Comparison of ENCODE assay signal across 22 cellular contexts in the genomic region with DNA sequence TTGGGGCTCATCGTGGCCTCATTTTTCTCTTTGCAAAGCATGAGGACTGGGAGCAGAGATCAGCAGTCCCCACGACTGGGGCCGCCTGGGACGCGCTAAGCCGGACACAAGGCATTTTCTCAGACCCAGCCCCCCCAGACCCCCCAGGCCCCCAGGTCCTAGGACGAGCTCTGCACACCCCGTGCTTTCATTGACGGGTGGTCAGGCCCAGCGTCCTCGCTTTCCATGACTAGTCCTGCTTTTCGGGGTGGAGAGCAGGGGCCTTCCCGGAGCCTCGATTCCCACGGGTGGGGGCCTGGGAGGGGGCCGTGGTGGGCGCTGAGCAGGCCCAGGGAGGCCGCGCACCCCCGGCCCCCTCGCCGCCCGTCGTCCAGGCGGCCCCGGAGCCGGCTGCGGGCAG. TPM values are rescaled to one million over a fixed set of nuclear protein-coding genes. Genes with fewer than 3 reads are reported as not detected.
DNase-seq lines count a peak whose midpoint lies in the region; ATAC-seq and TF ChIP-seq lines count a peak whose summit lies in the region.
"Had no signal": no experiment of that assay in that cellular context is flagged by ENCODE, and none has a peak within 500 bp of the region (broad histone marks: within the 10 kb centered on the region; RNA-seq: fewer than 3 reads in every experiment).

No MANE protein-coding gene starts in this region.

- ATAC-seq in right lobe of liver (no peak), HG03460 (IDR thresholded peaks at IDR 0.05; ENCODE audit: unreplicated experiment) (no peak), GM18907 (IDR thresholded peaks at IDR 0.05; ENCODE audit: unreplicated experiment) (no peak), HG03045 (IDR thresholded peaks at IDR 0.05; ENCODE audit: unreplicated experiment) (no peak)
- ATAC-seq: A549, GM12878 had no signal

- no peak overlapping the region for H3K4me3 Mint-ChIP-seq in Caco-2 (ENCODE audit: unreplicated experiment)
- H3K4me3 Mint-ChIP-seq: CD4-positive, alpha-beta T cell; H9 had no signal

- H3K79me2 ChIP-seq in osteoblast (ENCODE audit: insufficient read depth, low read length): no peaks in the 10 kb centered on the region

- H3K4me3 ChIP-seq in Caco-2 (ENCODE audit: low read depth, low read length) (no peak overlapping the region), colonic mucosa (no peak overlapping the region), right lobe of liver (no peak overlapping the region), osteoblast (ENCODE audit: insufficient read depth, low read length) (no peak overlapping the region), tibial nerve (no peak overlapping the region)
- H3K4me3 ChIP-seq: A549, GM12878, PC-9, SJCRH30 had no signal

- no peaks in the 10 kb centered on the region for H4K20me1 ChIP-seq in osteoblast (ENCODE audit: insufficient read depth, low read length)

- peaks cover 26% of the 10 kb centered on the region for H3K4me1 Mint-ChIP-seq in Caco-2 (ENCODE audit: low read depth, unreplicated experiment)

- H3K9me3 ChIP-seq in Caco-2: peaks cover 12% of the 10 kb centered on the region; the same call in 1 of the 2 replicates
- H3K9me3 ChIP-seq in colonic mucosa: no peaks in the 10 kb centered on the region
- H3K9me3 ChIP-seq in right lobe of liver: no peaks in the 10 kb centered on the region
- no peaks in the 10 kb centered on the region for H3K9me3 ChIP-seq in osteoblast (ENCODE audit: low read depth, low read length)
- H3K9me3 ChIP-seq in tibial nerve: peaks cover 0 to 5% (median 0%) of the 10 kb centered on the region in 4 donors
- H3K9me3 ChIP-seq: SJCRH30 had no signal

- peak overlapping the region; percentile 56 for H3K27ac Mint-ChIP-seq in Caco-2 (ENCODE audit: unreplicated experiment)
- H3K27ac Mint-ChIP-seq: CD4-positive, alpha-beta T cell had no signal

- CTCF ChIA-PET in Caco-2 (lab: Charles Lee): interaction anchor here (0.5 kb wide), 1 partner anchor 56 kb away, joined by 10 read pairs; no protein-coding TSS in a partner anchor

- peak overlapping the region in 1 of 2 donors; percentile 52 for H3K9ac ChIP-seq in colonic mucosa (ENCODE audit: low read depth in 2 of 2, low read length in 2 of 2)

- DNase-seq in Caco-2 (no peak), colonic mucosa (no peak), right lobe of liver (peak in 2 of 3 donors; percentile 13 to 46), osteoblast (ENCODE audit: insufficient read length, low spot score, missing footprints) (peak; percentile 17), tibial nerve (ENCODE audit: low spot score in 2 of 2) (no peak)
- DNase-seq: CD4-positive, alpha-beta T cell; GF-D8; H9; MM.1S; NCI-H1092; NCI-H1436 treated with DMSO at 0.1 percent for 48 hours; NCI-H2029; NCI-H526; PC-9; SJCRH30 had no signal

- POLR2A ChIA-PET in Caco-2 (lab: Charles Lee): interaction anchor here (0.6 kb wide), 1 partner anchor 36 kb away, joined by 3 read pairs; no protein-coding TSS in a partner anchor

- TF ChIP-seq CTCF in Caco-2 (IDR thresholded peaks at IDR 0.05; ENCODE audit: insufficient read depth in 1 of 2, low read depth in 1 of 2, low read length in 1 of 2, severe bottlenecking in 1 of 2, unreplicated experiment in 1 of 2): no peak
- no peak for TF ChIP-seq CTCF in colonic mucosa (IDR thresholded peaks at IDR 0.05)
- no peak for TF ChIP-seq CTCF in right lobe of liver (IDR thresholded peaks at IDR 0.05)
- TF ChIP-seq CTCF in osteoblast (IDR thresholded peaks at IDR 0.05; ENCODE audit: extremely low read depth, low read depth, low read length): no peak
- no peak for TF ChIP-seq CTCF in tibial nerve (IDR thresholded peaks at IDR 0.05)

- no TSS peak for BruUV-seq in Caco-2 (replicated peaks; lab: Mats Ljungman, UMichigan)

- H3K4me1 ChIP-seq in Caco-2: peaks cover 42% of the 10 kb centered on the region
- H3K4me1 ChIP-seq in colonic mucosa: no peaks in the 10 kb centered on the region
- H3K4me1 ChIP-seq in right lobe of liver: peaks cover 0 to 29% (median 8%) of the 10 kb centered on the region in 4 donors
- no peaks in the 10 kb centered on the region for H3K4me1 ChIP-seq in osteoblast (ENCODE audit: insufficient read depth, low read length)
- peaks cover 0 to 16% (median 0%) of the 10 kb centered on the region in 4 donors for H3K4me1 ChIP-seq in tibial nerve
- H3K4me1 ChIP-seq: A549, SJCRH30 had no signal

- H3K36me3 Mint-ChIP-seq in Caco-2 (ENCODE audit: insufficient read depth, unreplicated experiment): no peaks in the 10 kb centered on the region

- no peak overlapping the region for H2AFZ ChIP-seq in osteoblast (ENCODE audit: low read length)
- H2AFZ ChIP-seq: PC-9 had no signal

- H3K4me2 ChIP-seq in osteoblast (ENCODE audit: insufficient read depth, low read length): no peak overlapping the region
- H3K4me2 ChIP-seq: A549, PC-9 had no signal

- TF ChIP-seq POLR2A in right lobe of liver (IDR thresholded peaks at IDR 0.05) (no peak), tibial nerve (IDR thresholded peaks at IDR 0.05) (no peak)

- H3K27ac ChIP-seq in colonic mucosa (peak overlapping the region; percentile 22), right lobe of liver (peak overlapping the region in 2 of 3 donors; percentile 53 to 59), osteoblast (ENCODE audit: low read depth, low read length) (no peak overlapping the region), tibial nerve (peak overlapping the region in 2 of 4 donors; percentile 3 to 54)
- H3K27ac ChIP-seq: PC-9, RWPE1, SJCRH30 had no signal

- peaks cover 13% of the 10 kb centered on the region for H3K9me3 Mint-ChIP-seq in Caco-2 (ENCODE audit: unreplicated experiment)
- H3K9me3 Mint-ChIP-seq: CD4-positive, alpha-beta T cell had no signal

- no peak for TF ChIP-seq EP300 in tibial nerve (IDR thresholded peaks at IDR 0.05)

- 90% methylated on average over 8 of the region's 28 CpGs for WGBS in right lobe of liver (ENCODE audit: insufficient coverage, low coverage, low lambda C conversion rate, missing lambda C conversion rate)
- 74 to 95% methylated on average over 11 to 28 of the region's 28 CpGs for WGBS in tibial nerve, 2 donors

- H3K27me3 ChIP-seq in Caco-2 (replicated peaks; ENCODE audit: control insufficient read depth, insufficient read depth, low read length): no peaks in the 10 kb centered on the region
- no peaks in the 10 kb centered on the region for H3K27me3 ChIP-seq in colonic mucosa
- H3K27me3 ChIP-seq in right lobe of liver: no peaks in the 10 kb centered on the region
- no peaks in the 10 kb centered on the region for H3K27me3 ChIP-seq in osteoblast (ENCODE audit: insufficient read depth, low read length)
- H3K27me3 ChIP-seq in tibial nerve: no peaks in the 10 kb centered on the region
- H3K27me3 ChIP-seq: SJCRH30 had no signal

- no peaks in the 10 kb centered on the region for H3K27me3 Mint-ChIP-seq in Caco-2 (ENCODE audit: insufficient read depth, unreplicated experiment)

- intact Hi-C loops in Caco-2 (cut with micrococcal nuclease; ENCODE audit: unreplicated experiment): loop anchor here (1.0 kb wide), 1 partner anchor 10 kb away; no protein-coding TSS in a partner anchor
- intact Hi-C loops in colonic mucosa (cut with DNase I): no loop called here
- intact Hi-C loops in right lobe of liver (cut with DNase I): loop anchor here in 1 of 2 donors (10.0 kb wide), 1 partner anchor 154 kb away; no protein-coding TSS in a partner anchor

- H3K36me3 ChIP-seq in Caco-2 (ENCODE audit: control insufficient read depth, insufficient read depth, low read length) (no peaks in the 10 kb centered on the region), colonic mucosa (no peaks in the 10 kb centered on the region), right lobe of liver (no peaks in the 10 kb centered on the region), osteoblast (ENCODE audit: insufficient read depth, low read length) (no peaks in the 10 kb centered on the region), tibial nerve (no peaks in the 10 kb centered on the region)
- H3K36me3 ChIP-seq: SJCRH30 had no signal

RNA-seq across cellular contexts. Expression of a gene that starts 10.7 kb away (rescaled TPM):
- total RNA-seq in Caco-2 (2022) (0.12 TPM in 1 of 2 replicates, not detected in the other), colonic mucosa (not detected), right lobe of liver (10 to 100 TPM in 1 of 6 experiments, 1 to 10 TPM in 3, under 1 TPM in 1, not detected in 1; 0.63 to 22.9 (median 1.1) TPM), osteoblast (not detected in 2 replicates), tibial nerve (not detected)
- total RNA-seq: CD4-positive, alpha-beta T cell; GM12878; H9; LHCN-M2; PC-9; SJCRH30 had no signal

Comparison
In these comparisons a context has a peak if more than half of its experiments do, and no peak if none do; other contexts are left out.
1. DNase-seq: peak in right lobe of liver (2 of 3) and osteoblast (single experiment); none in Caco-2 (0 of 2), colonic mucosa (single experiment) and tibial nerve (0 of 2).